ENCODE assay signal across 1 cellular context in the genomic region with DNA sequence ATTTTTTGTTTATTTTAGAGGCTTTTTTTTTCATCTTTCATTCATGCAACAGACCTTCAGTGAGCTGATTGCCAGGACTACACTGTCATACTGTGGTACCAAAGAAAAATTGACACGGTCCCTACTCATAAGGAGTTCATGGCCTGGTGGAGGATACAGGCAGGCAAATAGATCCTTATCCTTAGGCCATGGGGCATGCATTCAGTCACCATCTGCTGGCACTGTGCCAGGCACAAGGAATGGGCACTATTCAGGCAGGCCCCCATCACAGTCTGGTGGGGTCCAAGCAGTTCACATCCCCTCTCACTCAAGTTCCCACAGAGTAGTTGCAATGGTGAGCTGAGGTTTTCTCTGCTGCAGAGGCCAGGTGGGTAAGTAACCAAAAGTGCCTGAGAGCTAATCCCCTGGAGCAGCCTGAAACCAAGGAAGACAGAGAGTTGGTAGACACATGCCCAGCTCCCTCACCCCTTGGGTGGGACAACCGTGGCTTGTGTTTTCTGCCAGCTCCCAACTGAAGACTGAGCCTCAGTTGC.
TF ChIP-seq lines count a peak whose summit lies in the region.

No MANE protein-coding gene starts in this region.

TF ChIP-seq in SK-N-SH treated with all-trans-retinoic acid at 6 μM for 48 hours, 23 proteins besides CTCF, POLR2A, EP300 and RAD21 (continued from another document):
- TF ChIP-seq OSR1 (CRISPR knock-in tag; IDR thresholded peaks at IDR 0.05) (no peak), SNAI2 (CRISPR knock-in tag; IDR thresholded peaks at IDR 0.05) (no peak), ISL1 (CRISPR knock-in tag; IDR thresholded peaks at IDR 0.05) (no peak), ZNF70 (CRISPR knock-in tag; IDR thresholded peaks at IDR 0.05) (no peak), ESRRG (CRISPR knock-in tag; IDR thresholded peaks at IDR 0.05) (no peak), CSDC2 (CRISPR knock-in tag; IDR thresholded peaks at IDR 0.05) (no peak), ZNF8 (CRISPR knock-in tag; IDR thresholded peaks at IDR 0.05) (no peak), BACH2 (CRISPR knock-in tag; IDR thresholded peaks at IDR 0.05; ENCODE audit: borderline replicate concordance) (no peak), PPARA (CRISPR knock-in tag; IDR thresholded peaks at IDR 0.05; ENCODE audit: borderline replicate concordance) (no peak), ZC3H10 (CRISPR knock-in tag; IDR thresholded peaks at IDR 0.05) (no peak), ZFP30 (CRISPR knock-in tag; IDR thresholded peaks at IDR 0.05) (no peak)
- TF ChIP-seq, protein P1, sequence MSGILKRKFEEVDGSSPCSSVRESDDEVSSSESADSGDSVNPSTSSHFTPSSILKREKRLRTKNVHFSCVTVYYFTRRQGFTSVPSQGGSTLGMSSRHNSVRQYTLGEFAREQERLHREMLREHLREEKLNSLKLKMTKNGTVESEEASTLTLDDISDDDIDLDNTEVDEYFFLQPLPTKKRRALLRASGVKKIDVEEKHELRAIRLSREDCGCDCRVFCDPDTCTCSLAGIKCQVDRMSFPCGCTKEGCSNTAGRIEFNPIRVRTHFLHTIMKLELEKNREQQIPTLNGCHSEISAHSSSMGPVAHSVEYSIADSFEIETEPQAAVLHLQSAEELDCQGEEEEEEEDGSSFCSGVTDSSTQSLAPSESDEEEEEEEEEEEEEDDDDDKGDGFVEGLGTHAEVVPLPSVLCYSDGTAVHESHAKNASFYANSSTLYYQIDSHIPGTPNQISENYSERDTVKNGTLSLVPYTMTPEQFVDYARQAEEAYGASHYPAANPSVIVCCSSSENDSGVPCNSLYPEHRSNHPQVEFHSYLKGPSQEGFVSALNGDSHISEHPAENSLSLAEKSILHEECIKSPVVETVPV (CRISPR knock-in tag; IDR thresholded peaks at IDR 0.05): no peak
